22 cellular contexts compared by ENCODE assay signal in the genomic region with DNA sequence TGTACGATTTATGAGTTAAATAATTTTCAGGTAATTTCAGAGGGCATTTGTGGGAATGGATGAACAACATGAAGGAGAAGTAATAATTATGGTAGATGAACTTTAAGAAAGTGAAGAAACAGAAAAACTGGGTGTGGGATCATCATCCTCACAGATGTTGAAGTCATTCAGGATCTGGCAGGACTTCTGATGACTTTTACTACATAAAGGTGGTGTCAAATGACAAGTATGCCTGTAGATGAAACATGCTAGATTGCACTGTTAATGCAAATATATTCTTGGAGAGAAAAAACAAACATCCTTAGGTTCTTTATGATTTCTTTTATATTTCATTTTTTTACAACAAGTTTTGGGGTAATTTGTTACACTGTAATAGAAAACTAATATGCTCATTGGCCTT.
"Had no signal": no experiment of that assay in that cellular context is flagged by ENCODE, and none has a peak within 500 bp of the region (broad histone marks: within the 10 kb centered on the region; RNA-seq: fewer than 3 reads in every experiment).

No MANE protein-coding gene starts in this region.

- DNase-seq: islet precursor cell; left ventricle myocardium inferior; midbrain; mucosa of descending colon; naive thymus-derived CD4-positive, alpha-beta T cell; ovary; right lobe of liver; stimulated activated CD4-positive, alpha-beta T cell treated with anti-CD3 and anti-CD28 coated beads, Interleukin-1b, Interleukin-23, amount 100 ng/mL, for 48 hours; stimulated activated CD4-positive, alpha-beta T cell treated with anti-CD3 and anti-CD28 coated beads, Interleukin-2, amount 100 ng/mL, for 48 hours; stimulated activated CD4-positive, alpha-beta T cell treated with anti-CD3 and anti-CD28 coated beads, Interleukin-4, amount 100 ng/mL, for 4 hours; stimulated activated CD8-positive, alpha-beta memory T cell treated with anti-CD3 and anti-CD28 coated beads, Interleukin-4, amount 100 ng/mL, for 48 hours; stimulated activated naive CD8-positive, alpha-beta T cell treated with anti-CD3 and anti-CD28 coated beads, Interleukin-15, Interleukin-2, amounts not matched to agents 100 U/mL and 50 U/mL, for 24 hours; stomach; testis; thyroid gland; transverse colon; upper lobe of left lung had no signal

- H3K36me3 ChIP-seq: left ventricle myocardium inferior, ovary, right atrium auricular region, right lobe of liver, stomach, thyroid gland, transverse colon, upper lobe of left lung, vagina had no signal

- H3K9me3 ChIP-seq: left ventricle myocardium inferior, mucosa of descending colon, ovary, right atrium auricular region, right lobe of liver, stomach, testis, thyroid gland, transverse colon, upper lobe of left lung, vagina had no signal

- ATAC-seq: mucosa of descending colon; naive thymus-derived CD4-positive, alpha-beta T cell; natural killer cell treated with Interleukin-12 subunit alpha and Interleukin-12 subunit beta and Interleukin-15 and Interleukin-18, amount 100 ng/mL, for 72 hours; right lobe of liver; stimulated activated memory B cell treated with anti-CD40 and anti-IgM and Interleukin-4, amounts not matched to agents 10 μg/mL and 1 μg/mL and 100 μg/mL, for 72 hours; stimulated activated naive CD8-positive, alpha-beta T cell treated with anti-CD3 and anti-CD28 coated beads, Interleukin-15, Interleukin-2, amounts not matched to agents 100 U/mL and 50 U/mL, for 24 hours had no signal

- H3K27ac ChIP-seq: left ventricle myocardium inferior, ovary, right atrium auricular region, right lobe of liver, stomach, testis, thyroid gland, transverse colon, upper lobe of left lung, vagina had no signal

- H3K4me3 ChIP-seq: left ventricle myocardium inferior, mucosa of descending colon, ovary, right atrium auricular region, right lobe of liver, smooth muscle cell, stomach, testis, thyroid gland, transverse colon, upper lobe of left lung, vagina had no signal

- H3K4me1 ChIP-seq: left ventricle myocardium inferior, right atrium auricular region, right lobe of liver, stomach, testis, thyroid gland, transverse colon, upper lobe of left lung, vagina had no signal
